10 cellular contexts compared by ENCODE assay signal in genomic region chr12:26150737-26151450, GRCh38.
A peak's percentile ranks its signal among the peaks of the same experiment; 100 is the strongest.
DNase-seq lines count a peak whose midpoint lies in the region; ATAC-seq and TF ChIP-seq lines count a peak whose summit lies in the region.
"Had no signal": no experiment of that assay in that cellular context is flagged by ENCODE, and none has a peak within 500 bp of the region (broad histone marks: within the 10 kb centered on the region; RNA-seq: fewer than 3 reads in every experiment).

No MANE protein-coding gene starts in this region.

- H3K4me3 ChIP-seq in adipocyte (ENCODE audit: low read length) = peak overlapping the region; percentile 40
- no peak overlapping the region for H3K4me3 ChIP-seq in foreskin fibroblast (ENCODE audit: low read depth in 1 of 2, low read length in 2 of 2)
- H3K4me3 ChIP-seq in skeletal muscle cell (ENCODE audit: low read depth, low read length) = no peak overlapping the region
- H3K4me3 ChIP-seq: HAP-1 had no signal

- H3K36me3 ChIP-seq in adipocyte (ENCODE audit: control insufficient read depth, insufficient read depth, low read length, severe bottlenecking) = no peaks in the 10 kb centered on the region
- H3K36me3 ChIP-seq: HAP-1 had no signal

- peaks cover 23% of the 10 kb centered on the region for H3K27me3 Mint-ChIP-seq in activated T-cell treated with anti-CD3 and anti-CD28 coated beads, Interleukin-2, amount 50 U/mL, for 24 hours

- no peak overlapping the region for H3K27ac Mint-ChIP-seq in activated T-cell treated with anti-CD3 and anti-CD28 coated beads, Interleukin-2, amount 50 U/mL, for 24 hours
- H3K27ac Mint-ChIP-seq: activated naive CD8-positive, alpha-beta T cell treated with anti-CD3 and anti-CD28 coated beads, Interleukin-2, amount 50 U/mL, for 24 hours had no signal

- peaks cover 43% of the 10 kb centered on the region for H3K4me1 ChIP-seq in adipocyte (ENCODE audit: control insufficient read depth, insufficient read depth, low read length)
- H3K4me1 ChIP-seq: HAP-1 had no signal

- H3K4me3 Mint-ChIP-seq in activated T-cell treated with anti-CD3 and anti-CD28 coated beads, Interleukin-2, amount 50 U/mL, for 24 hours = no peak overlapping the region
- H3K4me3 Mint-ChIP-seq: activated naive CD8-positive, alpha-beta T cell treated with anti-CD3 and anti-CD28 coated beads, Interleukin-2, amount 50 U/mL, for 24 hours had no signal

- no peaks in the 10 kb centered on the region for H3K27me3 ChIP-seq in adipocyte (replicated peaks; ENCODE audit: control insufficient read depth, insufficient read depth, low read length)

- no peaks in the 10 kb centered on the region for H3K9me3 ChIP-seq in adipocyte (ENCODE audit: control insufficient read depth, low read length)
- H3K9me3 ChIP-seq: HAP-1 had no signal

- no peaks in the 10 kb centered on the region for H3K4me1 Mint-ChIP-seq in activated T-cell treated with anti-CD3 and anti-CD28 coated beads, Interleukin-2, amount 50 U/mL, for 24 hours (ENCODE audit: low read depth)
- H3K4me1 Mint-ChIP-seq: activated naive CD8-positive, alpha-beta T cell treated with anti-CD3 and anti-CD28 coated beads, Interleukin-2, amount 50 U/mL, for 24 hours had no signal

- H3K9ac ChIP-seq in adipocyte (ENCODE audit: low read length) = peak overlapping the region; percentile 66

- no peaks in the 10 kb centered on the region for H3K36me3 Mint-ChIP-seq in activated T-cell treated with anti-CD3 and anti-CD28 coated beads, Interleukin-2, amount 50 U/mL, for 24 hours (ENCODE audit: low read depth)

- peak; percentile 71 for DNase-seq in GM03348 (ENCODE audit: low spot score)
- peak; percentile 86 for DNase-seq in adipocyte (ENCODE audit: low read depth)
- DNase-seq in foreskin fibroblast = peak; percentile 68 to 80
- peak; percentile 61 for DNase-seq in skeletal muscle cell (ENCODE audit: low read depth)
- DNase-seq in NCI-H345 treated with DMSO at 0.1 percent for 48 hours (lab: John Stamatoyannopoulos, UW; ENCODE audit: unreplicated experiment) = no peak
- no peak for DNase-seq in activated T-cell treated with anti-CD3 and anti-CD28 coated beads, Interleukin-2, amount 50 U/mL, for 24 hours
- DNase-seq: activated naive CD8-positive, alpha-beta T cell treated with anti-CD3 and anti-CD28 coated beads, Interleukin-2, amount 50 U/mL, for 24 hours had no signal

- ATAC-seq in activated CD4-positive, CD25-positive, alpha-beta regulatory T cell treated with anti-CD3 and anti-CD28 coated beads, Interleukin-2, amount 50 U/mL, for 24 hours = no peak
- no peak for ATAC-seq in HG02885 (IDR thresholded peaks at IDR 0.05; ENCODE audit: poor library complexity, unreplicated experiment)
- ATAC-seq: activated naive CD8-positive, alpha-beta T cell treated with anti-CD3 and anti-CD28 coated beads, Interleukin-2, amount 50 U/mL, for 24 hours had no signal

- H3K9me3 Mint-ChIP-seq in activated T-cell treated with anti-CD3 and anti-CD28 coated beads, Interleukin-2, amount 50 U/mL, for 24 hours = no peaks in the 10 kb centered on the region
- H3K9me3 Mint-ChIP-seq: activated naive CD8-positive, alpha-beta T cell treated with anti-CD3 and anti-CD28 coated beads, Interleukin-2, amount 50 U/mL, for 24 hours had no signal

- no peak for TF ChIP-seq CTCF in foreskin fibroblast (IDR thresholded peaks at IDR 0.05; ENCODE audit: low read depth, low read length)

Comparison
In these comparisons a context has a peak if more than half of its experiments do, and no peak if none do; other contexts are left out.
1. DNase-seq: peak in GM03348 (single experiment), adipocyte (single experiment), foreskin fibroblast (2 of 2) and skeletal muscle cell (single experiment); none in NCI-H345 treated with DMSO at 0.1 percent for 48 hours (single experiment) and activated T-cell treated with anti-CD3 and anti-CD28 coated beads, Interleukin-2, amount 50 U/mL, for 24 hours (single experiment).